In genomic region chr10:120578123-120578522, GRCh38 we compare ENCODE assay signal across 36 cellular contexts.
"Had no signal": no experiment of that assay in that cellular context is flagged by ENCODE, and none has a peak within 500 bp of the region (broad histone marks: within the 10 kb centered on the region; RNA-seq: fewer than 3 reads in every experiment).

No MANE protein-coding gene starts in this region.

- DNase-seq: activated B cell treated with CpG ODN at 0.5 μM for 24 hours; activated CD4-positive, alpha-beta memory T cell treated with anti-CD3 and anti-CD28 coated beads for 36 hours; activated CD4-positive, alpha-beta T cell treated with anti-CD3 and anti-CD28 coated beads for 4 hours; activated CD4-positive, alpha-beta T cell treated with anti-CD3 and anti-CD28 coated beads, Interleukin-2, amount 10 ng/mL, durations not matched to agents 24 days and 14 days; activated CD4-positive, alpha-beta T cell treated with anti-CD3 and anti-CD28 coated beads, Interleukin-2, amount 50 U/mL, for 1 hour; activated CD4-positive, alpha-beta T cell treated with anti-CD3 and anti-CD28 coated beads, Interleukin-2, amount 50 U/mL, for 4 hours; activated CD4-positive, CD25-positive, alpha-beta regulatory T cell treated with anti-CD3 and anti-CD28 coated beads, Interleukin-2, amount 50 U/mL, for 72 hours; activated CD8-positive, alpha-beta memory T cell treated with anti-CD3 and anti-CD28 coated beads, Interleukin-2, amount 50 U/mL, for 4 hours; activated CD8-positive, alpha-beta T cell treated with anti-CD3 and anti-CD28 coated beads for 36 hours; activated effector memory CD4-positive, alpha-beta T cell treated with anti-CD3 and anti-CD28 coated beads, Interleukin-2, amount 50 U/mL, for 16 hours; activated gamma-delta T cell treated with Interleukin-2 at 50 U/mL for 16 hours; activated naive CD4-positive, alpha-beta T cell; activated naive CD4-positive, alpha-beta T cell treated with anti-CD3 and anti-CD28 coated beads for 36 hours; activated naive CD4-positive, alpha-beta T cell treated with anti-CD3 and anti-CD28 coated beads, Interleukin-2, amount 50 U/mL, for 16 hours; activated naive CD8-positive, alpha-beta T cell treated with anti-CD3 and anti-CD28 coated beads for 36 hours; activated T-cell treated with anti-CD3 and anti-CD28 coated beads for 4 hours; activated T-cell treated with anti-CD3 and anti-CD28 coated beads, Interleukin-2, amount 50 U/mL, for 1 hour; activated T-cell treated with anti-CD3 and anti-CD28 coated beads, Interleukin-2, amount 50 U/mL, for 4 hours; activated T-cell treated with anti-CD3 and anti-CD28 coated beads, Interleukin-2, amount 50 U/mL, for 72 hours; adrenal gland; amniotic stem cell; aorta; caudate nucleus; SW 1271; T-helper 1 cell; T-helper 2 cell; T-helper 9 cell had no signal

- H3K36me3 ChIP-seq: adrenal gland, cardiac muscle cell had no signal

- H3K9me3 Mint-ChIP-seq: activated B cell treated with CpG ODN at 0.5 μM for 24 hours; activated CD4-positive, alpha-beta memory T cell treated with anti-CD3 and anti-CD28 coated beads for 36 hours; activated CD4-positive, alpha-beta T cell treated with anti-CD3 and anti-CD28 coated beads, Interleukin-2, amount 10 ng/mL, durations not matched to agents 24 days and 14 days; activated CD8-positive, alpha-beta T cell treated with anti-CD3 and anti-CD28 coated beads for 36 hours; activated naive CD4-positive, alpha-beta T cell treated with anti-CD3 and anti-CD28 coated beads for 36 hours; activated naive CD8-positive, alpha-beta T cell treated with anti-CD3 and anti-CD28 coated beads for 36 hours; activated T-cell treated with anti-CD3 and anti-CD28 coated beads, Interleukin-2, amount 50 U/mL, for 4 hours; activated T-helper 1 cell treated with anti-CD3 and anti-CD28 coated beads, Interleukin-12 subunit alpha, Interleukin-12 subunit beta, Interleukin-2, Interleukin-4 antibody, amounts not matched to agents 30 ng/mL and 10 ng/mL and 1 ng/mL, durations not matched to agents 14 hours and 24 hours and 36 hours; brain; central memory CD8-positive, alpha-beta T cell; T-helper 1 cell treated with Interleukin-12 subunit alpha and Interleukin-12 subunit beta and Interleukin-4 antibody, amounts not matched to agents 30 μg/mL and 1 μg/mL, for 36 hours; T-helper 2 cell treated with Interferon-gamma antibody and Interleukin-4, amounts not matched to agents 5 μg/mL and 100 μg/mL, for 36 hours had no signal

- H3K27me3 ChIP-seq: adrenal gland, cardiac muscle cell had no signal

- H3K27ac ChIP-seq: adrenal gland, cardiac muscle cell, VCaP had no signal

- H3K4me3 Mint-ChIP-seq: activated B cell treated with CpG ODN at 0.5 μM for 24 hours; activated CD4-positive, alpha-beta memory T cell treated with anti-CD3 and anti-CD28 coated beads for 36 hours; activated CD4-positive, alpha-beta T cell treated with anti-CD3 and anti-CD28 coated beads, Interleukin-2, amount 10 ng/mL, durations not matched to agents 24 days and 14 days; activated CD8-positive, alpha-beta T cell treated with anti-CD3 and anti-CD28 coated beads for 36 hours; activated naive CD4-positive, alpha-beta T cell treated with anti-CD3 and anti-CD28 coated beads for 36 hours; activated naive CD8-positive, alpha-beta T cell treated with anti-CD3 and anti-CD28 coated beads for 36 hours; activated T-cell treated with anti-CD3 and anti-CD28 coated beads, Interleukin-2, amount 50 U/mL, for 4 hours; activated T-cell treated with anti-CD3 and anti-CD28 coated beads, Interleukin-2, amount 50 U/mL, for 72 hours; activated T-helper 1 cell treated with anti-CD3 and anti-CD28 coated beads, Interleukin-12 subunit alpha, Interleukin-12 subunit beta, Interleukin-2, Interleukin-4 antibody, amounts not matched to agents 30 ng/mL and 10 ng/mL and 1 ng/mL, durations not matched to agents 14 hours and 24 hours and 36 hours; activated T-helper 17 cell treated with anti-CD3 and anti-CD28 coated beads, Interleukin-2, amount 50 U/mL, for 72 hours; brain; central memory CD8-positive, alpha-beta T cell; T-helper 1 cell treated with Interleukin-12 subunit alpha and Interleukin-12 subunit beta and Interleukin-4 antibody, amounts not matched to agents 30 μg/mL and 1 μg/mL, for 36 hours; T-helper 2 cell treated with Interferon-gamma antibody and Interleukin-4, amounts not matched to agents 5 μg/mL and 100 μg/mL, for 36 hours had no signal

- H3K36me3 Mint-ChIP-seq: activated CD4-positive, alpha-beta memory T cell treated with anti-CD3 and anti-CD28 coated beads for 36 hours; activated naive CD4-positive, alpha-beta T cell treated with anti-CD3 and anti-CD28 coated beads, Interleukin-2, amount 50 U/mL, for 72 hours; activated naive CD8-positive, alpha-beta T cell treated with anti-CD3 and anti-CD28 coated beads for 36 hours; brain had no signal

- H3K27me3 Mint-ChIP-seq: activated B cell treated with CpG ODN at 0.5 μM for 24 hours; activated CD4-positive, alpha-beta memory T cell treated with anti-CD3 and anti-CD28 coated beads for 36 hours; activated CD4-positive, alpha-beta T cell treated with anti-CD3 and anti-CD28 coated beads, Interleukin-2, amount 10 ng/mL, durations not matched to agents 24 days and 14 days; activated CD8-positive, alpha-beta T cell treated with anti-CD3 and anti-CD28 coated beads for 36 hours; activated naive CD8-positive, alpha-beta T cell treated with anti-CD3 and anti-CD28 coated beads for 36 hours had no signal

- H3K4me1 ChIP-seq: adrenal gland had no signal

- H3K4me1 Mint-ChIP-seq: activated B cell treated with CpG ODN at 0.5 μM for 24 hours; activated CD4-positive, alpha-beta T cell treated with anti-CD3 and anti-CD28 coated beads, Interleukin-2, amount 10 ng/mL, durations not matched to agents 24 days and 14 days; activated naive CD8-positive, alpha-beta T cell treated with anti-CD3 and anti-CD28 coated beads for 36 hours; activated T-helper 17 cell treated with anti-CD3 and anti-CD28 coated beads, Interleukin-2, amount 50 U/mL, for 72 hours; central memory CD8-positive, alpha-beta T cell had no signal

- H3K4me3 ChIP-seq: adrenal gland, cardiac muscle cell had no signal

- H3K27ac Mint-ChIP-seq: activated B cell treated with CpG ODN at 0.5 μM for 24 hours; activated CD4-positive, alpha-beta memory T cell treated with anti-CD3 and anti-CD28 coated beads for 36 hours; activated CD4-positive, alpha-beta T cell treated with anti-CD3 and anti-CD28 coated beads, Interleukin-2, amount 10 ng/mL, durations not matched to agents 24 days and 14 days; activated CD8-positive, alpha-beta T cell treated with anti-CD3 and anti-CD28 coated beads for 36 hours; activated naive CD4-positive, alpha-beta T cell treated with anti-CD3 and anti-CD28 coated beads for 36 hours; activated naive CD4-positive, alpha-beta T cell treated with anti-CD3 and anti-CD28 coated beads, Interleukin-2, amount 50 U/mL, for 72 hours; activated naive CD8-positive, alpha-beta T cell treated with anti-CD3 and anti-CD28 coated beads for 36 hours; activated T-cell treated with anti-CD3 and anti-CD28 coated beads, Interleukin-2, amount 50 U/mL, for 72 hours; activated T-helper 1 cell treated with anti-CD3 and anti-CD28 coated beads, Interleukin-12 subunit alpha, Interleukin-12 subunit beta, Interleukin-2, Interleukin-4 antibody, amounts not matched to agents 30 ng/mL and 10 ng/mL and 1 ng/mL, durations not matched to agents 14 hours and 24 hours and 36 hours; activated T-helper 17 cell treated with anti-CD3 and anti-CD28 coated beads, Interleukin-2, amount 50 U/mL, for 72 hours; brain; T-helper 1 cell treated with Interleukin-12 subunit alpha and Interleukin-12 subunit beta and Interleukin-4 antibody, amounts not matched to agents 30 μg/mL and 1 μg/mL, for 36 hours; T-helper 2 cell treated with Interferon-gamma antibody and Interleukin-4, amounts not matched to agents 5 μg/mL and 100 μg/mL, for 36 hours had no signal

- H3K9me3 ChIP-seq: adrenal gland had no signal
